ENCODE assay signal across 10 cellular contexts in the genomic region with DNA sequence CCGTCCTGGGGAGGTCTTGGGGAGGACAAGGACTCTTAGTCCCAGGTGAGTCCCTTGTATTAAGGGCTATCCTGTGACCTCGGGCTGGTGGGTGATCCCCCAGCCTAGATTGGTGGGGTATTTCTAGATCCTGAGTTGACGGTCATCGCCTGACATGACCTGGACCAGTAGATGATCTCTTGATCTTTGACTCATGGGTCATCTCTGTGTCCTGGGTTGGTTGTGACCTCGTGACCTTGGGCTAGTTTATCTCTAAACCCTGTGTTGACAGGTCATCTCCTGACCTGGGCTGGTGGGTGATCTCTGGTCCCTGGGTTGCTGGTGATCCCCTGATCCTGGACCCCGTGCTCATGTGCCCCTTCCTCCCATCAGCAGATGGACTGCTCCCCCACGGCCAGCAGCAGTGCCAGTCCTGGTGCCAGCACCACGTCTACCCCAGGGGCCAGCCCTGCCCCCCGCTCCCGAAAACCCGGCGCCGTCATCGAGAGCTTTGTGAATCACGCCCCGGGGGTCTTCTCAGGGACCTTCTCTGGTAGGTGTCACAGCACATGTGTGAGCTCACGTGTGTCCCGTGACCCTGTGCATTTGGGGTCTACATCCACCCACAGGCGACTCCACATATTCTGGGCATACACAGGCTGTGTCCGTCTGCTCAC. TPM values are rescaled to one million over a fixed set of nuclear protein-coding genes. Genes with fewer than 3 reads are reported as not detected.
DNase-seq lines count a peak whose midpoint lies in the region; ATAC-seq and TF ChIP-seq lines count a peak whose summit lies in the region.
"Had no signal": no experiment of that assay in that cellular context is flagged by ENCODE, and none has a peak within 500 bp of the region (broad histone marks: within the 10 kb centered on the region; RNA-seq: fewer than 3 reads in every experiment).

No MANE protein-coding gene starts in this region.

- H3K4me1 Mint-ChIP-seq in activated naive CD8-positive, alpha-beta T cell treated with anti-CD3 and anti-CD28 coated beads, Interleukin-2, amount 50 U/mL, for 24 hours, result peaks cover 47% of the 10 kb centered on the region

- TF ChIP-seq POLR2A in right lobe of liver (IDR thresholded peaks at IDR 0.05), result peak; percentile 10

- WGBS in HUES64, result 95% methylated on average over 20 of the region's 20 CpGs
- 87% methylated on average over 3 of the region's 20 CpGs for WGBS in right lobe of liver (ENCODE audit: insufficient coverage, low coverage, low lambda C conversion rate, missing lambda C conversion rate)

- H3K9me3 Mint-ChIP-seq in activated naive CD8-positive, alpha-beta T cell treated with anti-CD3 and anti-CD28 coated beads, Interleukin-2, amount 50 U/mL, for 24 hours, result no peaks in the 10 kb centered on the region

- no peak overlapping the region for H3K4me3 ChIP-seq in HUES64 (ENCODE audit: low read length)
- H3K4me3 ChIP-seq in right lobe of liver, result peak overlapping the region in 1 of 3 donors; percentile 86
- peak overlapping the region in 1 of 2 donors; percentile 40 for H3K4me3 ChIP-seq in stomach smooth muscle (ENCODE audit: low read length in 2 of 2)

- H3K27me3 ChIP-seq in HUES64 (ENCODE audit: insufficient read depth, low read length), result no peaks in the 10 kb centered on the region
- H3K27me3 ChIP-seq in right lobe of liver, result no peaks in the 10 kb centered on the region
- no peaks in the 10 kb centered on the region for H3K27me3 ChIP-seq in stomach smooth muscle (ENCODE audit: control insufficient read depth in 1 of 2, insufficient read depth in 2 of 2, low read length in 2 of 2)

- peaks cover 7% of the 10 kb centered on the region for H3K4me1 ChIP-seq in HUES64 (ENCODE audit: insufficient read depth, low read length)
- H3K4me1 ChIP-seq in right lobe of liver, result peaks cover 0 to 73% (median 28%) of the 10 kb centered on the region in 4 donors
- H3K4me1 ChIP-seq in stomach smooth muscle (ENCODE audit: control insufficient read depth, insufficient read depth, low read length), result peaks cover 70% of the 10 kb centered on the region

- TF ChIP-seq CTCF in right lobe of liver (IDR thresholded peaks at IDR 0.05) (no peak), GM13977 (IDR thresholded peaks at IDR 0.05; ENCODE audit: extremely low read depth, insufficient read depth, missing control alignments) (no peak)

- DNase-seq in activated naive CD8-positive, alpha-beta T cell treated with anti-CD3 and anti-CD28 coated beads, Interleukin-2, amount 50 U/mL, for 24 hours, result no peak
- peak in 1 of 3 donors; percentile 77 for DNase-seq in right lobe of liver
- no peak for DNase-seq in GM13977 (ENCODE audit: low spot score)
- DNase-seq in NCI-H1105 (lab: John Stamatoyannopoulos, UW), result no peak
- DNase-seq in AG08396 (ENCODE audit: low spot score), result no peak
- DNase-seq: activated CD8-positive, alpha-beta memory T cell treated with anti-CD3 and anti-CD28 coated beads for 24 hours; NCI-H446 had no signal

- H3K9me3 ChIP-seq in HUES64 (ENCODE audit: insufficient read depth, low read depth, low read length), result no peaks in the 10 kb centered on the region
- no peaks in the 10 kb centered on the region for H3K9me3 ChIP-seq in right lobe of liver
- no peaks in the 10 kb centered on the region for H3K9me3 ChIP-seq in stomach smooth muscle (ENCODE audit: control insufficient read depth in 2 of 2, low read length in 2 of 2)

- H3K27ac Mint-ChIP-seq in activated naive CD8-positive, alpha-beta T cell treated with anti-CD3 and anti-CD28 coated beads, Interleukin-2, amount 50 U/mL, for 24 hours, result peak overlapping the region; percentile 59

- no peaks in the 10 kb centered on the region for H3K27me3 Mint-ChIP-seq in activated naive CD8-positive, alpha-beta T cell treated with anti-CD3 and anti-CD28 coated beads, Interleukin-2, amount 50 U/mL, for 24 hours

- intact Hi-C loops in right lobe of liver (cut with DNase I), result no loop called here

- no peak for ATAC-seq in activated naive CD8-positive, alpha-beta T cell treated with anti-CD3 and anti-CD28 coated beads, Interleukin-2, amount 50 U/mL, for 24 hours
- peak in 3 of 4 donors; percentile 2 to 4 (median 3) for ATAC-seq in right lobe of liver
- ATAC-seq in GM21526 (IDR thresholded peaks at IDR 0.05; ENCODE audit: low FRiP score, unreplicated experiment), result no peak

- H3K27ac ChIP-seq in HUES64 (ENCODE audit: low read depth, low read length), result peak overlapping the region; percentile 7; the same call in 1 of the 2 replicates
- H3K27ac ChIP-seq in right lobe of liver, result peak overlapping the region; percentile 76 to 97 (median 94)
- peak overlapping the region; percentile 97 for H3K27ac ChIP-seq in stomach smooth muscle (ENCODE audit: low read length)

- H3K36me3 ChIP-seq in HUES64 (ENCODE audit: insufficient read depth, low read length) (peaks cover 67% of the 10 kb centered on the region), right lobe of liver (peaks cover 17 to 52% (median 29%) of the 10 kb centered on the region in 4 donors), stomach smooth muscle (ENCODE audit: control insufficient read depth in 2 of 2, insufficient read depth in 2 of 2, low read length in 2 of 2) (peaks cover 23 to 37% of the 10 kb centered on the region in 2 donors)

- peaks cover 28% of the 10 kb centered on the region for H3K36me3 Mint-ChIP-seq in activated naive CD8-positive, alpha-beta T cell treated with anti-CD3 and anti-CD28 coated beads, Interleukin-2, amount 50 U/mL, for 24 hours (ENCODE audit: low read depth)

- in situ Hi-C loops in GM13977 (cut with MboI; ENCODE audit: low pct_unique_long_range_greater_than_20kb, low sequenced_read_pairs, unreplicated experiment), result no loop called here

- H3K9ac ChIP-seq in HUES64 (ENCODE audit: low read depth, low read length), result no peak overlapping the region
- H3K9ac ChIP-seq in stomach smooth muscle (ENCODE audit: low read length in 2 of 2), result peak overlapping the region; percentile 7 to 13

- H3K4me3 Mint-ChIP-seq in activated naive CD8-positive, alpha-beta T cell treated with anti-CD3 and anti-CD28 coated beads, Interleukin-2, amount 50 U/mL, for 24 hours, result no peak overlapping the region

RNA-seq across cellular contexts. Expression of gene MIDN, which starts 6.3 kb away (rescaled TPM):
- 116 TPM for polyA plus RNA-seq in HUES64 (2013, experiment 1 of 2)
- polyA plus RNA-seq in HUES64 (2013, experiment 2 of 2), result 108 TPM
- total RNA-seq in right lobe of liver, result 10 to 100 TPM; 22.3 to 55.1 (median 29.3) TPM

RNA-seq across cellular contexts. Expression of gene ATP5F1D, which starts 13.1 kb away (rescaled TPM):
- 131 TPM for polyA plus RNA-seq in HUES64 (2013, experiment 1 of 2)
- 132 TPM for polyA plus RNA-seq in HUES64 (2013, experiment 2 of 2)
- 100 to 1,000 TPM in 5 of 6 experiments, 10 to 100 TPM in 1; 98.1 to 240 (median 137) TPM for total RNA-seq in right lobe of liver

RNA-seq across cellular contexts. Expression of gene CIRBP, which starts 14.5 kb away (rescaled TPM):
- 162 TPM for polyA plus RNA-seq in HUES64 (2013, experiment 1 of 2)
- 166 TPM for polyA plus RNA-seq in HUES64 (2013, experiment 2 of 2)
- 100 to 1,000 TPM in 2 of 6 experiments, 10 to 100 TPM in 4; 69.2 to 111 (median 89.5) TPM for total RNA-seq in right lobe of liver

RNA-seq across cellular contexts. Expression of gene CBARP, which starts 16.9 kb away (rescaled TPM):
- polyA plus RNA-seq in HUES64 (2013, experiment 1 of 2), result 7.7 TPM
- 10.9 TPM for polyA plus RNA-seq in HUES64 (2013, experiment 2 of 2)
- under 1 TPM; 0.15 to 0.62 (median 0.31) TPM for total RNA-seq in right lobe of liver

RNA-seq across cellular contexts. Expression of gene FAM174C, which starts 20.7 kb away (rescaled TPM):
- 31.0 TPM for polyA plus RNA-seq in HUES64 (2013, experiment 1 of 2)
- 30.9 TPM for polyA plus RNA-seq in HUES64 (2013, experiment 2 of 2)
- total RNA-seq in right lobe of liver, result 100 to 1,000 TPM in 1 of 6 experiments, 10 to 100 TPM in 5; 34.0 to 103 (median 43.8) TPM

Comparison
In these comparisons a context has a peak if more than half of its experiments do, and no peak if none do; other contexts are left out.
1. H3K27ac ChIP-seq: peak in every context shown above with its lines; median percentile 97 in stomach smooth muscle; 94 in right lobe of liver; 7 in HUES64.
2. ATAC-seq: peak in right lobe of liver (3 of 4); none in activated naive CD8-positive, alpha-beta T cell treated with anti-CD3 and anti-CD28 coated beads, Interleukin-2, amount 50 U/mL, for 24 hours (single experiment) and GM21526 (single experiment).